2 cellular contexts compared by ENCODE assay signal in the genomic region with DNA sequence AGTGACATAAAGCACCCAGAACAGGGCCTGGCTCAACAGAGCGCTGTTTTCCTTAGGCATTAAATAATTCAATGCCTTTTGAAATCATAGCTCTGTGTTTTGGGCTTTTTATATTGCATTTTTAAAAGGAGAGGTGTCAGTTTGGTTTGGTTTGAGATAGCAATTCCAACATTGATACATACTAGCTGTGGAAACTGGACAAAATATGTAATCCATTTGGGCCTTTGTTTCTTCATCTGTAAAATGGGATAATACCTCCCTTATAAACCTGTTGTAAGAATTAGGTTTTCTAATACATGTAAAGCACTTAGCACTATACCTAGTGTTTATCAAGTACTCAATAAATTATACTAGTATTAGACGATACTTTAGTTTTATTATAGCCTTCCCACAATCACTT.
A peak's percentile ranks its signal among the peaks of the same experiment; 100 is the strongest.
TF ChIP-seq lines count a peak whose summit lies in the region.

No MANE protein-coding gene starts in this region.

TF ChIP-seq in HepG2, 621 proteins besides CTCF, POLR2A, EP300 and RAD21:
- no peak for TF ChIP-seq ZNF883 (CRISPR knock-in tag; IDR thresholded peaks at IDR 0.05; ENCODE audit: not compliant biosample characterization)
- TF ChIP-seq, protein P1, sequence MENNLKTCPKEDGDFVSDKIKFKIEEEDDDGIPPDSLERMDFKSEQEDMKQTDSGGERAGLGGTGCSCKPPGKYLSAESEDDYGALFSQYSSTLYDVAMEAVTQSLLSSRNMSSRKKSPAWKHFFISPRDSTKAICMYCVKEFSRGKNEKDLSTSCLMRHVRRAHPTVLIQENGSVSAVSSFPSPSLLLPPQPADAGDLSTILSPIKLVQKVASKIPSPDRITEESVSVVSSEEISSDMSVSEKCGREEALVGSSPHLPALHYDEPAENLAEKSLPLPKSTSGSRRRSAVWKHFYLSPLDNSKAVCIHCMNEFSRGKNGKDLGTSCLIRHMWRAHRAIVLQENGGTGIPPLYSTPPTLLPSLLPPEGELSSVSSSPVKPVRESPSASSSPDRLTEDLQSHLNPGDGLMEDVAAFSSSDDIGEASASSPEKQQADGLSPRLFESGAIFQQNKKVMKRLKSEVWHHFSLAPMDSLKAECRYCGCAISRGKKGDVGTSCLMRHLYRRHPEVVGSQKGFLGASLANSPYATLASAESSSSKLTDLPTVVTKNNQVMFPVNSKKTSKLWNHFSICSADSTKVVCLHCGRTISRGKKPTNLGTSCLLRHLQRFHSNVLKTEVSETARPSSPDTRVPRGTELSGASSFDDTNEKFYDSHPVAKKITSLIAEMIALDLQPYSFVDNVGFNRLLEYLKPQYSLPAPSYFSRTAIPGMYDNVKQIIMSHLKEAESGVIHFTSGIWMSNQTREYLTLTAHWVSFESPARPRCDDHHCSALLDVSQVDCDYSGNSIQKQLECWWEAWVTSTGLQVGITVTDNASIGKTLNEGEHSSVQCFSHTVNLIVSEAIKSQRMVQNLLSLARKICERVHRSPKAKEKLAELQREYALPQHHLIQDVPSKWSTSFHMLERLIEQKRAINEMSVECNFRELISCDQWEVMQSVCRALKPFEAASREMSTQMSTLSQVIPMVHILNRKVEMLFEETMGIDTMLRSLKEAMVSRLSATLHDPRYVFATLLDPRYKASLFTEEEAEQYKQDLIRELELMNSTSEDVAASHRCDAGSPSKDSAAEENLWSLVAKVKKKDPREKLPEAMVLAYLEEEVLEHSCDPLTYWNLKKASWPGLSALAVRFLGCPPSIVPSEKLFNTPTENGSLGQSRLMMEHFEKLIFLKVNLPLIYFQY (CRISPR knock-in tag; IDR thresholded peaks at IDR 0.05; ENCODE audit: borderline replicate concordance), result no peak
- no peak for TF ChIP-seq MLLT10 (CRISPR knock-in tag; IDR thresholded peaks at IDR 0.05)
- TF ChIP-seq ZNF629 (CRISPR knock-in tag; conservative IDR thresholded peaks at IDR 0.05), result peak; percentile 46; the same call in 1 of the 2 replicates
- TF ChIP-seq ARNTL (CRISPR knock-in tag; IDR thresholded peaks at IDR 0.05), result no peak

TF ChIP-seq in K562, 482 proteins besides CTCF, POLR2A, EP300 and RAD21:
- TF ChIP-seq BCOR (IDR thresholded peaks at IDR 0.05) (0 out of 2 replicates have a peak, but pooled peaks have one; percentile 50), KDM1A (IDR thresholded peaks at IDR 0.05) (0 out of 4 replicates have a peak, but pooled peaks of 1 of the 2 experiments have one; percentile 8), CEBPB (tag; IDR thresholded peaks at IDR 0.05) (no peak), NFXL1 (CRISPR knock-in tag; IDR thresholded peaks at IDR 0.05) (no peak), ADNP (tag; IDR thresholded peaks at IDR 0.05) (0 out of 2 replicates have a peak, but pooled peaks have one; percentile 45), RBM25 (IDR thresholded peaks at IDR 0.05; ENCODE audit: low read depth, low read length, severe bottlenecking) (peak; percentile 83)
- TF ChIP-seq, protein P2, sequence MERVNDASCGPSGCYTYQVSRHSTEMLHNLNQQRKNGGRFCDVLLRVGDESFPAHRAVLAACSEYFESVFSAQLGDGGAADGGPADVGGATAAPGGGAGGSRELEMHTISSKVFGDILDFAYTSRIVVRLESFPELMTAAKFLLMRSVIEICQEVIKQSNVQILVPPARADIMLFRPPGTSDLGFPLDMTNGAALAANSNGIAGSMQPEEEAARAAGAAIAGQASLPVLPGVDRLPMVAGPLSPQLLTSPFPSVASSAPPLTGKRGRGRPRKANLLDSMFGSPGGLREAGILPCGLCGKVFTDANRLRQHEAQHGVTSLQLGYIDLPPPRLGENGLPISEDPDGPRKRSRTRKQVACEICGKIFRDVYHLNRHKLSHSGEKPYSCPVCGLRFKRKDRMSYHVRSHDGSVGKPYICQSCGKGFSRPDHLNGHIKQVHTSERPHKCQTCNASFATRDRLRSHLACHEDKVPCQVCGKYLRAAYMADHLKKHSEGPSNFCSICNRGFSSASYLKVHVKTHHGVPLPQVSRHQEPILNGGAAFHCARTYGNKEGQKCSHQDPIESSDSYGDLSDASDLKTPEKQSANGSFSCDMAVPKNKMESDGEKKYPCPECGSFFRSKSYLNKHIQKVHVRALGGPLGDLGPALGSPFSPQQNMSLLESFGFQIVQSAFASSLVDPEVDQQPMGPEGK (CRISPR knock-in tag; IDR thresholded peaks at IDR 0.05; ENCODE audit: borderline replicate concordance), result no peak
